Comparison of ENCODE assay signal across 8 cellular contexts in genomic region chr20:1301031-1301529, GRCh38. TPM values are rescaled to one million over a fixed set of nuclear protein-coding genes. Genes with fewer than 3 reads are reported as not detected.
A peak's percentile ranks its signal among the peaks of the same experiment; 100 is the strongest.
DNase-seq lines count a peak whose midpoint lies in the region; ATAC-seq and TF ChIP-seq lines count a peak whose summit lies in the region.

No MANE protein-coding gene starts in this region.

- peak; percentile 57; the same call in 2 of the 3 replicates for ATAC-seq in RWPE2 (ENCODE audit: low read depth)

- DNase-seq in GM03348 (ENCODE audit: low spot score): peak; percentile 70
- DNase-seq in RWPE2 (ENCODE audit: low spot score): no peak
- peak; percentile 69 for DNase-seq in activated naive CD8-positive, alpha-beta T cell treated with anti-CD3 and anti-CD28 coated beads for 36 hours
- no peak for DNase-seq in C1 segment of cervical spinal cord (lab: John Stamatoyannopoulos, UW)
- DNase-seq in DMS153 (lab: John Stamatoyannopoulos, UW): no peak
- no peak for DNase-seq in COR-L47 (lab: John Stamatoyannopoulos, UW)
- no peak for DNase-seq in NCI-H1417 treated with DMSO at 0.1 percent for 48 hours (lab: John Stamatoyannopoulos, UW)

- H3K4me2 ChIP-seq in skeletal muscle satellite cell (ENCODE audit: low read length): peak overlapping the region; percentile 24

- H3K9me3 Mint-ChIP-seq in activated naive CD8-positive, alpha-beta T cell treated with anti-CD3 and anti-CD28 coated beads for 36 hours: no peaks in the 10 kb centered on the region

- H3K27me3 Mint-ChIP-seq in activated naive CD8-positive, alpha-beta T cell treated with anti-CD3 and anti-CD28 coated beads for 36 hours: no peaks in the 10 kb centered on the region

- H3K4me3 ChIP-seq in RWPE2 (ENCODE audit: severe bottlenecking) (no peak overlapping the region), skeletal muscle satellite cell (ENCODE audit: low read length) (no peak overlapping the region)

- H3K36me3 Mint-ChIP-seq in activated naive CD8-positive, alpha-beta T cell treated with anti-CD3 and anti-CD28 coated beads for 36 hours: peaks cover 4% of the 10 kb centered on the region

- peak overlapping the region; percentile 78 for H3K4me3 Mint-ChIP-seq in activated naive CD8-positive, alpha-beta T cell treated with anti-CD3 and anti-CD28 coated beads for 36 hours

- TF ChIP-seq CTCF in RWPE2 (IDR thresholded peaks at IDR 0.05; ENCODE audit: poor library complexity, severe bottlenecking): no peak

- peak overlapping the region; percentile 96 for H3K27ac Mint-ChIP-seq in activated naive CD8-positive, alpha-beta T cell treated with anti-CD3 and anti-CD28 coated beads for 36 hours

- H3K4me1 ChIP-seq in RWPE2 (ENCODE audit: insufficient read depth, poor library complexity, severe bottlenecking) (peaks cover 8% of the 10 kb centered on the region), skeletal muscle satellite cell (ENCODE audit: control insufficient read depth, insufficient read depth, low read length) (peaks cover 9% of the 10 kb centered on the region)

- H3K27me3 ChIP-seq in RWPE2 (ENCODE audit: insufficient read depth, poor library complexity, severe bottlenecking) (no peaks in the 10 kb centered on the region), skeletal muscle satellite cell (ENCODE audit: control insufficient read depth, insufficient read depth, low read length) (no peaks in the 10 kb centered on the region)

- H3K36me3 ChIP-seq in RWPE2 (ENCODE audit: low read depth) (no peaks in the 10 kb centered on the region), skeletal muscle satellite cell (ENCODE audit: insufficient read depth, low read length) (peaks cover 11% of the 10 kb centered on the region)

- H3K9ac ChIP-seq in skeletal muscle satellite cell (ENCODE audit: low read depth, low read length): no peak overlapping the region

- H3K9me3 ChIP-seq in RWPE2 (ENCODE audit: severe bottlenecking): no peaks in the 10 kb centered on the region
- H3K9me3 ChIP-seq in skeletal muscle satellite cell (replicated peaks; ENCODE audit: low read length): no peaks in the 10 kb centered on the region

- H3K4me1 Mint-ChIP-seq in activated naive CD8-positive, alpha-beta T cell treated with anti-CD3 and anti-CD28 coated beads for 36 hours: peaks cover 31% of the 10 kb centered on the region

- H3K27ac ChIP-seq in RWPE2 (ENCODE audit: poor library complexity, severe bottlenecking): peak overlapping the region; percentile 16

RNA-seq across cellular contexts. Expression of gene SDCBP2, which starts 27.9 kb away (rescaled TPM):
- total RNA-seq in activated naive CD8-positive, alpha-beta T cell treated with anti-CD3 and anti-CD28 coated beads for 36 hours: 1 to 10 TPM; 3.3 to 3.9 TPM
- total RNA-seq in skeletal muscle satellite cell (2012; rRNA removed): 0.76 and 1.7 TPM in 2 replicates

RNA-seq across cellular contexts. Expression of gene SNPH, which starts 35.0 kb away (rescaled TPM):
- 1 to 10 TPM; 3.2 to 3.6 TPM for total RNA-seq in activated naive CD8-positive, alpha-beta T cell treated with anti-CD3 and anti-CD28 coated beads for 36 hours
- 7.1 and 7.2 TPM in 2 replicates for total RNA-seq in skeletal muscle satellite cell (2012; rRNA removed)

Comparison
In these comparisons a context has a peak if more than half of its experiments do, and no peak if none do; other contexts are left out.
1. DNase-seq: peak in GM03348 (single experiment) and activated naive CD8-positive, alpha-beta T cell treated with anti-CD3 and anti-CD28 coated beads for 36 hours (single experiment); none in RWPE2 (single experiment), C1 segment of cervical spinal cord (0 of 14), DMS153 (single experiment), COR-L47 (single experiment) and NCI-H1417 treated with DMSO at 0.1 percent for 48 hours (single experiment).